11 cellular contexts compared by ENCODE assay signal in genomic region chr17:82334204-82334621, GRCh38. TPM values are rescaled to one million over a fixed set of nuclear protein-coding genes. Genes with fewer than 3 reads are reported as not detected.
DNase-seq lines count a peak whose midpoint lies in the region; ATAC-seq and TF ChIP-seq lines count a peak whose summit lies in the region.
"Had no signal": no experiment of that assay in that cellular context is flagged by ENCODE, and none has a peak within 500 bp of the region (broad histone marks: within the 10 kb centered on the region; RNA-seq: fewer than 3 reads in every experiment).

No MANE protein-coding gene starts in this region.

- H3K27me3 ChIP-seq in SK-N-SH (ENCODE audit: insufficient read depth): no peaks in the 10 kb centered on the region; the same call in none of the 2 replicates
- H3K27me3 ChIP-seq: MG63 had no signal

- no peaks in the 10 kb centered on the region for H3K9me3 Mint-ChIP-seq in activated CD8-positive, alpha-beta T cell treated with anti-CD3 and anti-CD28 coated beads for 36 hours
- no peaks in the 10 kb centered on the region for H3K9me3 Mint-ChIP-seq in immature natural killer cell
- no peaks in the 10 kb centered on the region for H3K9me3 Mint-ChIP-seq in stimulated activated naive B cell treated with anti-CD40 and anti-IgM and Interleukin-4, amounts not matched to agents 10 μg/mL and 1 μg/mL and 100 μg/mL, for 72 hours

- H3K4me1 Mint-ChIP-seq in activated CD8-positive, alpha-beta T cell treated with anti-CD3 and anti-CD28 coated beads for 36 hours (ENCODE audit: low read depth): peaks cover 29% of the 10 kb centered on the region
- peaks cover 19% of the 10 kb centered on the region in 2 donors for H3K4me1 Mint-ChIP-seq in immature natural killer cell
- H3K4me1 Mint-ChIP-seq in stimulated activated naive B cell treated with anti-CD40 and anti-IgM and Interleukin-4, amounts not matched to agents 10 μg/mL and 1 μg/mL and 100 μg/mL, for 72 hours: peaks cover 20 to 40% of the 10 kb centered on the region in 2 donors

- H3K27me3 Mint-ChIP-seq in activated CD8-positive, alpha-beta T cell treated with anti-CD3 and anti-CD28 coated beads for 36 hours: peaks cover 7% of the 10 kb centered on the region
- peaks cover 0 to 10% (median 5%) of the 10 kb centered on the region in 3 donors for H3K27me3 Mint-ChIP-seq in immature natural killer cell (ENCODE audit: low read depth in 3 of 3)
- peaks cover 21 to 38% of the 10 kb centered on the region in 2 donors for H3K27me3 Mint-ChIP-seq in stimulated activated naive B cell treated with anti-CD40 and anti-IgM and Interleukin-4, amounts not matched to agents 10 μg/mL and 1 μg/mL and 100 μg/mL, for 72 hours

- ATAC-seq in SK-N-SH treated with all-trans-retinoic acid at 6 μM for 48 hours (no peak), GM19324 (IDR thresholded peaks at IDR 0.05; ENCODE audit: low FRiP score, unreplicated experiment) (no peak), GM18519 (IDR thresholded peaks at IDR 0.05; ENCODE audit: low FRiP score, unreplicated experiment) (no peak)
- ATAC-seq in activated CD8-positive, alpha-beta T cell treated with anti-CD3 and anti-CD28 coated beads for 36 hours: no peak
- no peak for ATAC-seq in stimulated activated naive B cell treated with anti-CD40 and anti-IgM and Interleukin-4, amounts not matched to agents 10 μg/mL and 1 μg/mL and 100 μg/mL, for 72 hours (replicated peaks)

- intact Hi-C loops in activated CD8-positive, alpha-beta T cell treated with anti-CD3 and anti-CD28 coated beads for 36 hours (cut with micrococcal nuclease): no loop called here

- no peaks in the 10 kb centered on the region for H3K9me3 ChIP-seq in SK-N-SH
- H3K9me3 ChIP-seq: MG63 had no signal

- DNase-seq in SK-N-SH (no peak), immature natural killer cell (no peak), NCI-H774 (lab: John Stamatoyannopoulos, UW) (no peak)
- DNase-seq in activated CD8-positive, alpha-beta T cell treated with anti-CD3 and anti-CD28 coated beads for 36 hours: no peak
- no peak for DNase-seq in stimulated activated naive B cell treated with anti-CD40 and anti-IgM and Interleukin-4, amounts not matched to agents 10 μg/mL and 1 μg/mL and 100 μg/mL, for 72 hours
- DNase-seq: stimulated activated CD4-positive, alpha-beta T cell treated with anti-CD3 and anti-CD28 coated beads, Interleukin-4, amount 100 ng/mL, for 4 hours had no signal

- TF ChIP-seq CTCF in SK-N-SH (IDR thresholded peaks at IDR 0.05): no peak
- TF ChIP-seq CTCF in activated CD8-positive, alpha-beta T cell treated with anti-CD3 and anti-CD28 coated beads for 36 hours (IDR thresholded peaks at IDR 0.05): no peak

- H3K4me3 Mint-ChIP-seq in activated CD8-positive, alpha-beta T cell treated with anti-CD3 and anti-CD28 coated beads for 36 hours: peak overlapping the region; percentile 52
- peak overlapping the region; percentile 93 to 99 (median 98) for H3K4me3 Mint-ChIP-seq in immature natural killer cell
- peak overlapping the region; percentile 74 to 82 for H3K4me3 Mint-ChIP-seq in stimulated activated naive B cell treated with anti-CD40 and anti-IgM and Interleukin-4, amounts not matched to agents 10 μg/mL and 1 μg/mL and 100 μg/mL, for 72 hours

- POLR2A ChIA-PET in SK-N-SH (lab: Yijun Ruan, JAX): no interaction called here
- POLR2A ChIA-PET in activated CD8-positive, alpha-beta T cell treated with anti-CD3 and anti-CD28 coated beads for 36 hours (lab: Charles Lee): interaction anchor here (0.7 to 2.9 kb wide), 7 partner anchors 10 to 116 kb away, joined by 3 to 14 read pairs (median 3); partner anchors contain the start of gene CD7

- no peak for TF ChIP-seq EP300 in SK-N-SH (IDR thresholded peaks at IDR 0.05; ENCODE audit: borderline replicate concordance in 1 of 2, low read depth in 1 of 2, low read length in 1 of 2)

- no peak for TF ChIP-seq RAD21 in SK-N-SH (IDR thresholded peaks at IDR 0.05; ENCODE audit: low read length)

- H3K4me1 ChIP-seq in SK-N-SH (ENCODE audit: control insufficient read depth in 1 of 2, insufficient read depth in 2 of 2, low read depth in 1 of 2, low read length in 1 of 2): peaks cover 18 to 47% of the 10 kb centered on the region in 2 experiments; a peak in 3 of 4 replicates

- H3K4me2 ChIP-seq in SK-N-SH: peak overlapping the region; percentile 78

- peaks cover 6% of the 10 kb centered on the region for H3F3A ChIP-seq in SK-N-SH (replicated peaks; ENCODE audit: insufficient read depth)

- H3K4me3 ChIP-seq in SK-N-SH (ENCODE audit: low read depth in 2 of 2, low read length in 1 of 2): no peak overlapping the region
- H3K4me3 ChIP-seq: cardiac muscle cell had no signal

- H4K20me1 ChIP-seq in SK-N-SH (ENCODE audit: insufficient read depth): no peaks in the 10 kb centered on the region

- 89% methylated on average over 23 of the region's 25 CpGs for WGBS in SK-N-SH (ENCODE audit: low lambda C conversion rate)

- no peak overlapping the region for H2AFZ ChIP-seq in SK-N-SH (ENCODE audit: low read depth)

- H3K36me3 ChIP-seq in SK-N-SH (replicated peaks in 1 of 2; ENCODE audit: control insufficient read depth in 1 of 2, insufficient read depth in 2 of 2, low read length in 1 of 2): no peaks in the 10 kb centered on the region
- H3K36me3 ChIP-seq: cardiac muscle cell, MG63 had no signal

- no peak overlapping the region for H3K27ac Mint-ChIP-seq in activated CD8-positive, alpha-beta T cell treated with anti-CD3 and anti-CD28 coated beads for 36 hours
- peak overlapping the region in 3 of 6 donors; percentile 14 to 96 (median 64) for H3K27ac Mint-ChIP-seq in immature natural killer cell
- H3K27ac Mint-ChIP-seq in stimulated activated naive B cell treated with anti-CD40 and anti-IgM and Interleukin-4, amounts not matched to agents 10 μg/mL and 1 μg/mL and 100 μg/mL, for 72 hours: no peak overlapping the region

- no peak overlapping the region for H3K27ac ChIP-seq in SK-N-SH (ENCODE audit: low read depth in 2 of 2, low read length in 1 of 2)
- H3K27ac ChIP-seq: cardiac muscle cell had no signal

- CTCF ChIA-PET in SK-N-SH (lab: Yijun Ruan, JAX): interaction anchor here (0.5 to 6.4 kb wide), 12 partner anchors 8 to 304 kb away, joined by 3 to 69 read pairs (median 4); no protein-coding TSS in a partner anchor
- CTCF ChIA-PET in activated CD8-positive, alpha-beta T cell treated with anti-CD3 and anti-CD28 coated beads for 36 hours (lab: Charles Lee): interaction anchor here (1.0 to 1.8 kb wide), 5 partner anchors 12 to 208 kb away, joined by 3 to 4 read pairs (median 3); no protein-coding TSS in a partner anchor

- H3K79me2 ChIP-seq in SK-N-SH (ENCODE audit: insufficient read depth): no peaks in the 10 kb centered on the region

- no peaks in the 10 kb centered on the region for H3K36me3 Mint-ChIP-seq in activated CD8-positive, alpha-beta T cell treated with anti-CD3 and anti-CD28 coated beads for 36 hours (ENCODE audit: low read depth)
- no peaks in the 10 kb centered on the region for H3K36me3 Mint-ChIP-seq in immature natural killer cell
- H3K36me3 Mint-ChIP-seq in stimulated activated naive B cell treated with anti-CD40 and anti-IgM and Interleukin-4, amounts not matched to agents 10 μg/mL and 1 μg/mL and 100 μg/mL, for 72 hours: no peaks in the 10 kb centered on the region

- no peaks in the 10 kb centered on the region for H3K9me2 ChIP-seq in SK-N-SH

- H3K9ac ChIP-seq in SK-N-SH: no peak overlapping the region

TF ChIP-seq in SK-N-SH, 30 proteins besides CTCF, POLR2A, EP300 and RAD21 (continues in another document):
- no peak for TF ChIP-seq FOXJ3 (CRISPR knock-in tag; IDR thresholded peaks at IDR 0.05)
- no peak for TF ChIP-seq GATA2 (CRISPR knock-in tag; IDR thresholded peaks at IDR 0.05)
- TF ChIP-seq MXI1 (IDR thresholded peaks at IDR 0.05; ENCODE audit: low read depth, low read length): no peak
- TF ChIP-seq POLR2AphosphoS5 (IDR thresholded peaks at IDR 0.05; ENCODE audit: low read depth, low read length): no peak
- no peak for TF ChIP-seq EZH2phosphoT487 (IDR thresholded peaks at IDR 0.05; ENCODE audit: borderline replicate concordance, low read depth)
- TF ChIP-seq SIN3A (IDR thresholded peaks at IDR 0.05; ENCODE audit: borderline replicate concordance, low read depth, low read length): no peak

TF ChIP-seq in SK-N-SH treated with all-trans-retinoic acid at 6 μM for 48 hours, 23 proteins besides CTCF, POLR2A, EP300 and RAD21 (continues in another document):
- TF ChIP-seq TCF4 (CRISPR knock-in tag; IDR thresholded peaks at IDR 0.05; ENCODE audit: borderline replicate concordance): no peak
- no peak for TF ChIP-seq ARNTL (CRISPR knock-in tag; IDR thresholded peaks at IDR 0.05; ENCODE audit: borderline replicate concordance, low read depth)

RNA-seq across cellular contexts. Expression of gene SECTM1, which starts 0.6 kb away (rescaled TPM):
- polyA plus RNA-seq in SK-N-SH (2012; rRNA removed) (2.1 and 3.8 TPM in 2 replicates), immature natural killer cell (1 to 10 TPM in 2 of 3 donors, not detected in 1; 2.7 to 3.6 TPM)
- polyA plus RNA-seq in SK-N-SH (2012; cell fraction: cytosol; rRNA removed): 0.82 and 1.6 TPM in 2 replicates
- 1.3 and 1.4 TPM in 2 replicates for polyA plus RNA-seq in SK-N-SH (2012; cell fraction: nucleus; rRNA removed)
- total RNA-seq in activated CD8-positive, alpha-beta T cell treated with anti-CD3 and anti-CD28 coated beads for 36 hours: under 1 TPM; 0.45 to 0.50 TPM
- total RNA-seq: cardiac muscle cell had no signal
- polyA plus RNA-seq: cardiac muscle cell had no signal

RNA-seq across cellular contexts. Expression of gene CD7, which starts 16.8 kb away (rescaled TPM):
- polyA plus RNA-seq in SK-N-SH (2012; rRNA removed): 0.07 TPM in 1 of 2 replicates, not detected in the other
- 0.16 TPM in 1 of 2 replicates, not detected in the other for polyA plus RNA-seq in SK-N-SH (2012; cell fraction: cytosol; rRNA removed)
- not detected in 2 replicates for polyA plus RNA-seq in SK-N-SH (2012; cell fraction: nucleus; rRNA removed)
- 100 to 1,000 TPM; 289 to 292 TPM for total RNA-seq in activated CD8-positive, alpha-beta T cell treated with anti-CD3 and anti-CD28 coated beads for 36 hours
- polyA plus RNA-seq in immature natural killer cell: 100 to 1,000 TPM; 278 to 589 (median 370) TPM
- total RNA-seq: cardiac muscle cell had no signal

RNA-seq across cellular contexts. Expression of gene TEX19, which starts 24.8 kb away (rescaled TPM):
- polyA plus RNA-seq in SK-N-SH (2012; rRNA removed): 0.10 and 0.11 TPM in 2 replicates
- polyA plus RNA-seq in SK-N-SH (2012; cell fraction: cytosol; rRNA removed): 0.08 and 0.12 TPM in 2 replicates
- 0.08 and 0.11 TPM in 2 replicates for polyA plus RNA-seq in SK-N-SH (2012; cell fraction: nucleus; rRNA removed)
- total RNA-seq in activated CD8-positive, alpha-beta T cell treated with anti-CD3 and anti-CD28 coated beads for 36 hours: not detected
- polyA plus RNA-seq in immature natural killer cell: not detected
- polyA plus RNA-seq: cardiac muscle cell had no signal

RNA-seq across cellular contexts. Expression of gene UTS2R, which starts 37.4 kb away (rescaled TPM):
- not detected in 2 replicates for polyA plus RNA-seq in SK-N-SH (2012; rRNA removed)
- polyA plus RNA-seq in SK-N-SH (2012; cell fraction: cytosol; rRNA removed): not detected in 2 replicates
- polyA plus RNA-seq in SK-N-SH (2012; cell fraction: nucleus; rRNA removed): not detected in 2 replicates
- total RNA-seq in activated CD8-positive, alpha-beta T cell treated with anti-CD3 and anti-CD28 coated beads for 36 hours: not detected
- not detected for polyA plus RNA-seq in immature natural killer cell

Comparison
In these comparisons a context has a peak if more than half of its experiments do, and no peak if none do; other contexts are left out.
1. RNA of gene CD7, which starts 16.8 kb away (polyA plus RNA-seq): 278 to 589 TPM in immature natural killer cell; 0.07 to 0.16 TPM in SK-N-SH; every median in the first group is over 100 times any median in the second.
2. Peak in every context shown above with its lines, with median percentiles within 50 percentile points of each other: H3K4me3 Mint-ChIP-seq.